ENCODE assay signal across 18 cellular contexts in the genomic region with DNA sequence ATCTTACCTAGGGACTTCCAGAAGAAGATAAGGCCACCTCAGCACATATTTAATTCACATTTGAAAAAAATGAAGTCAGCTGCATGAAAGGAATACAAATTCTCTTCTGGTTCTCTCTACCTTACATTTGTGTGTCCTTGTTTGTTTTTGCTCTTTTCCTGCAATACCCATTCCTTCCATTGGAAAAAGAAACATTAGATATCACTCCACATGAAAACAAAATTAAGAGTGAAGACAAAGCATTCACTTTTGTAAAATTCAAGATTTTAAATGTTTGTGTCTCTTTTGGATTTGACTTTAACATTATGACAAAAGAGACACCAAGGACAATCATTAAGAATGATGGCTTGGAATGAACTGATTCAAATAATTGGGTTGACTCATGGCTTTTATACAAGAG.
DNase-seq lines count a peak whose midpoint lies in the region; ATAC-seq and TF ChIP-seq lines count a peak whose summit lies in the region.
"Had no signal": no experiment of that assay in that cellular context is flagged by ENCODE, and none has a peak within 500 bp of the region (broad histone marks: within the 10 kb centered on the region; RNA-seq: fewer than 3 reads in every experiment).

No MANE protein-coding gene starts in this region.

- H3K36me3 Mint-ChIP-seq in osteocyte (ENCODE audit: unreplicated experiment) = no peaks in the 10 kb centered on the region
- H3K36me3 Mint-ChIP-seq in activated CD4-positive, alpha-beta memory T cell treated with anti-CD3 and anti-CD28 coated beads for 36 hours = no peaks in the 10 kb centered on the region
- H3K36me3 Mint-ChIP-seq: CD4-positive, CD25-positive, alpha-beta regulatory T cell; CD8-positive, alpha-beta memory T cell had no signal

- H4K20me1 ChIP-seq in HCT116 (ENCODE audit: insufficient read depth) = no peaks in the 10 kb centered on the region

- no peak overlapping the region for H2AFZ ChIP-seq in HCT116 (ENCODE audit: low read depth, low read length, poor library complexity, severe bottlenecking)

- no peaks in the 10 kb centered on the region for H3K79me2 ChIP-seq in HCT116 (ENCODE audit: insufficient read depth, low read length)

- RAD21 ChIA-PET in HCT116 (lab: Charles Lee; ENCODE audit: low non-redundant PET in 1 of 2, low total read pairs in 2 of 2, uncharacterized antibody in 2 of 2, unreplicated experiment in 2 of 2) = no interaction called here

- H3K9me3 ChIP-seq in BE2C (no peaks in the 10 kb centered on the region), HCT116 (ENCODE audit: control insufficient read depth in 1 of 2, insufficient read depth in 1 of 2, low read depth in 1 of 2, low read length in 2 of 2) (no peaks in the 10 kb centered on the region)
- H3K9me3 ChIP-seq: HAP-1 had no signal

- no peak overlapping the region for H3K4me3 Mint-ChIP-seq in osteocyte (ENCODE audit: unreplicated experiment)
- no peak overlapping the region for H3K4me3 Mint-ChIP-seq in activated CD4-positive, alpha-beta memory T cell treated with anti-CD3 and anti-CD28 coated beads for 36 hours
- H3K4me3 Mint-ChIP-seq: B cell; CD4-positive, CD25-positive, alpha-beta regulatory T cell; CD8-positive, alpha-beta memory T cell had no signal

- H3K4me3 ChIP-seq in BE2C (ENCODE audit: low read depth, low read length) (no peak overlapping the region), HCT116 (replicated peaks in 1 of 2; ENCODE audit: low read depth in 1 of 2, low read length in 2 of 2) (no peak overlapping the region), fibroblast of villous mesenchyme (ENCODE audit: low read depth, low read length) (no peak overlapping the region)
- H3K4me3 ChIP-seq: HAP-1 had no signal

- H3K36me3 ChIP-seq in BE2C (no peaks in the 10 kb centered on the region), HCT116 (ENCODE audit: control insufficient read depth in 1 of 2, insufficient read depth in 2 of 2, low read length in 2 of 2) (no peaks in the 10 kb centered on the region)
- H3K36me3 ChIP-seq: HAP-1 had no signal

- no peak for TF ChIP-seq RAD21 in HCT116 (IDR thresholded peaks at IDR 0.05; ENCODE audit: low read depth)

- H3K9me3 Mint-ChIP-seq in osteocyte (ENCODE audit: unreplicated experiment) = no peaks in the 10 kb centered on the region
- peaks cover 11% of the 10 kb centered on the region for H3K9me3 Mint-ChIP-seq in activated CD4-positive, alpha-beta memory T cell treated with anti-CD3 and anti-CD28 coated beads for 36 hours

- no TSS peak for BruUV-seq in HCT116 (replicated peaks; lab: Mats Ljungman, UMichigan)

- H3K9me2 ChIP-seq in HCT116 (ENCODE audit: insufficient read depth) = no peaks in the 10 kb centered on the region; the same call in 1 of the 2 replicates

- DNase-seq in BE2C (no peak), HCT116 (ENCODE audit: low read depth, low spot score) (no peak), fibroblast of villous mesenchyme (ENCODE audit: low read depth) (no peak), osteocyte (ENCODE audit: extremely low spot score, unreplicated experiment) (no peak), NCI-H1417 (lab: John Stamatoyannopoulos, UW) (no peak), midbrain (lab: John Stamatoyannopoulos, UW) (no peak)
- no peak for DNase-seq in activated CD4-positive, alpha-beta memory T cell treated with anti-CD3 and anti-CD28 coated beads for 36 hours
- DNase-seq in activated CD4-positive, alpha-beta T cell treated with anti-CD3 and anti-CD28 coated beads, Interleukin-2, amount 50 U/mL, for 1 hour = no peak
- DNase-seq: C1 segment of cervical spinal cord; CD4-positive, CD25-positive, alpha-beta regulatory T cell; CD8-positive, alpha-beta memory T cell; COR-L47; DMS 273 treated with DMSO at 0.1 percent for 48 hours; DMS79; GF-D8; GOT3 had no signal

- H3K4me2 ChIP-seq in HCT116 (ENCODE audit: low read length) = no peak overlapping the region

- H3K27ac ChIP-seq in HCT116 (ENCODE audit: low read depth, low read length) = no peak overlapping the region

- no peak for ATAC-seq in HCT116

- POLR2A ChIA-PET in HCT116 (lab: Charles Lee) = no interaction called here
- POLR2A ChIA-PET in activated CD4-positive, alpha-beta memory T cell treated with anti-CD3 and anti-CD28 coated beads for 36 hours (lab: Charles Lee) = no interaction called here

- H3K27me3 Mint-ChIP-seq in osteocyte (ENCODE audit: unreplicated experiment) = no peaks in the 10 kb centered on the region
- no peaks in the 10 kb centered on the region for H3K27me3 Mint-ChIP-seq in activated CD4-positive, alpha-beta memory T cell treated with anti-CD3 and anti-CD28 coated beads for 36 hours
- H3K27me3 Mint-ChIP-seq: B cell; CD4-positive, CD25-positive, alpha-beta regulatory T cell; CD8-positive, alpha-beta memory T cell had no signal

- no peaks in the 10 kb centered on the region for H3K4me1 Mint-ChIP-seq in osteocyte (ENCODE audit: unreplicated experiment)
- H3K4me1 Mint-ChIP-seq in activated CD4-positive, alpha-beta memory T cell treated with anti-CD3 and anti-CD28 coated beads for 36 hours (ENCODE audit: low read depth) = no peaks in the 10 kb centered on the region
- H3K4me1 Mint-ChIP-seq: B cell; CD4-positive, CD25-positive, alpha-beta regulatory T cell; CD8-positive, alpha-beta memory T cell had no signal

- H3K27me3 ChIP-seq in BE2C (no peaks in the 10 kb centered on the region), HCT116 (ENCODE audit: insufficient read depth, low read length) (no peaks in the 10 kb centered on the region)

- peak; percentile 8; the same call in 1 of the 2 replicates for TF ChIP-seq CTCF in BE2C (IDR thresholded peaks at IDR 0.05; ENCODE audit: low read depth, low read length)
- peak in 2 of 3 experiments; percentile 17 to 28; a peak in 3 of 6 replicates for TF ChIP-seq CTCF in HCT116 (IDR thresholded peaks at IDR 0.05 in 2 of 3, conservative IDR thresholded peaks at IDR 0.05 in 1 of 3; ENCODE audit: borderline replicate concordance in 1 of 3, insufficient read depth in 1 of 3, low read depth in 2 of 3, low read length in 2 of 3)
- TF ChIP-seq CTCF in fibroblast of villous mesenchyme (IDR thresholded peaks at IDR 0.05; ENCODE audit: insufficient read depth, low read depth, low read length) = peak; percentile 6
- TF ChIP-seq CTCF in osteocyte (IDR thresholded peaks at IDR 0.05) = peak; percentile 20

- CTCF ChIA-PET in HCT116 (lab: Charles Lee) = no interaction called here
- CTCF ChIA-PET in activated CD4-positive, alpha-beta memory T cell treated with anti-CD3 and anti-CD28 coated beads for 36 hours (lab: Charles Lee) = no interaction called here

- H3K9ac ChIP-seq in HCT116 (ENCODE audit: low read length) = no peak overlapping the region

- intact Hi-C loops in HCT116 (cut with micrococcal nuclease) = no loop called here
- intact Hi-C loops in activated CD4-positive, alpha-beta memory T cell treated with anti-CD3 and anti-CD28 coated beads for 36 hours (cut with micrococcal nuclease) = no loop called here

- no peaks in the 10 kb centered on the region; the same call in 1 of the 2 replicates for H3K4me1 ChIP-seq in BE2C
- H3K4me1 ChIP-seq in HCT116 (ENCODE audit: control insufficient read depth in 1 of 2, insufficient read depth in 2 of 2, low read length in 2 of 2) = no peaks in the 10 kb centered on the region

- H3K27ac Mint-ChIP-seq in osteocyte (ENCODE audit: unreplicated experiment) = no peak overlapping the region
- no peak overlapping the region for H3K27ac Mint-ChIP-seq in activated CD4-positive, alpha-beta memory T cell treated with anti-CD3 and anti-CD28 coated beads for 36 hours
- H3K27ac Mint-ChIP-seq: B cell; CD4-positive, CD25-positive, alpha-beta regulatory T cell; CD8-positive, alpha-beta memory T cell had no signal

- TF ChIP-seq POLR2A in HCT116 (IDR thresholded peaks at IDR 0.05; ENCODE audit: borderline replicate concordance, extremely low read depth, insufficient read depth, insufficient read length) = no peak

TF ChIP-seq in HCT116, 20 proteins besides CTCF, POLR2A, EP300 and RAD21:
- TF ChIP-seq EZH2 (IDR thresholded peaks at IDR 0.05) (no peak), SRF (IDR thresholded peaks at IDR 0.05; ENCODE audit: low read depth) (no peak), EZH2phosphoT487 (IDR thresholded peaks at IDR 0.05; ENCODE audit: borderline replicate concordance) (no peak), POLR2AphosphoS5 (IDR thresholded peaks at IDR 0.05; ENCODE audit: low read depth, low read length) (no peak), ATF3 (IDR thresholded peaks at IDR 0.05) (no peak), FOSL1 (IDR thresholded peaks at IDR 0.05; ENCODE audit: low read depth) (no peak)
- TF ChIP-seq, protein P1, sequence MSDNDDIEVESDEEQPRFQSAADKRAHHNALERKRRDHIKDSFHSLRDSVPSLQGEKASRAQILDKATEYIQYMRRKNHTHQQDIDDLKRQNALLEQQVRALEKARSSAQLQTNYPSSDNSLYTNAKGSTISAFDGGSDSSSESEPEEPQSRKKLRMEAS (IDR thresholded peaks at IDR 0.05) = no peak
- TF ChIP-seq, protein P2, sequence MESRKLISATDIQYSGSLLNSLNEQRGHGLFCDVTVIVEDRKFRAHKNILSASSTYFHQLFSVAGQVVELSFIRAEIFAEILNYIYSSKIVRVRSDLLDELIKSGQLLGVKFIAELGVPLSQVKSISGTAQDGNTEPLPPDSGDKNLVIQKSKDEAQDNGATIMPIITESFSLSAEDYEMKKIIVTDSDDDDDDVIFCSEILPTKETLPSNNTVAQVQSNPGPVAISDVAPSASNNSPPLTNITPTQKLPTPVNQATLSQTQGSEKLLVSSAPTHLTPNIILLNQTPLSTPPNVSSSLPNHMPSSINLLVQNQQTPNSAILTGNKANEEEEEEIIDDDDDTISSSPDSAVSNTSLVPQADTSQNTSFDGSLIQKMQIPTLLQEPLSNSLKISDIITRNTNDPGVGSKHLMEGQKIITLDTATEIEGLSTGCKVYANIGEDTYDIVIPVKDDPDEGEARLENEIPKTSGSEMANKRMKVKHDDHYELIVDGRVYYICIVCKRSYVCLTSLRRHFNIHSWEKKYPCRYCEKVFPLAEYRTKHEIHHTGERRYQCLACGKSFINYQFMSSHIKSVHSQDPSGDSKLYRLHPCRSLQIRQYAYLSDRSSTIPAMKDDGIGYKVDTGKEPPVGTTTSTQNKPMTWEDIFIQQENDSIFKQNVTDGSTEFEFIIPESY (IDR thresholded peaks at IDR 0.05; ENCODE audit: extremely low read depth, insufficient replicate concordance, low read length) = no peak
TF ChIP-seq in HCT116: peak in this region for 0.
